ENCODE assay signal across 1 cellular context in the genomic region with DNA sequence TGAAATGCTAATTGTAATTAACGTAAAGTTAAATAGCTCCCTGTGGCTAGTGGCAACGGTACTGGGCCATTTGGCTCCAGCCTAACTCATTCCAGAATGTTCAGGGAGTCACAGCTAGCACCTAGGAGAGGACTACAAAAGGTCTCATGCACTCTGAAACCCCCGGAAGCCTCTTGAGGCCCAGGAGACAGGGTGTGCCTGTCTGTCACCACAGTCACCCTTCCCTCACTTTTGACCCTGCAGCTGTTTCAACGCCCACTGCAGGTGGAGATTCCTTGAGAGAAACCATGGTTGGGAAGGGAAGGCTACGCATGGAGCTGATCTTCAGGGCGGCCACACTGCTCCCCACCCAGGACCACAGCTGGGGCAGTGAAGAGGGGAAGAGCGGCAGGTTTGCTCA.
TF ChIP-seq lines count a peak whose summit lies in the region.

No MANE protein-coding gene starts in this region.

TF ChIP-seq in GM23338, 12 proteins besides CTCF, POLR2A, EP300 and RAD21:
- TF ChIP-seq ZNF462 (CRISPR knock-in tag; IDR thresholded peaks at IDR 0.05) (no peak), CREB1 (CRISPR knock-in tag; IDR thresholded peaks at IDR 0.05; ENCODE audit: low read depth) (no peak), EZH2 (IDR thresholded peaks at IDR 0.05; ENCODE audit: low read depth, unreplicated experiment) (no peak), ZNF331 (CRISPR knock-in tag; IDR thresholded peaks at IDR 0.05; ENCODE audit: low read depth) (no peak), POLR2AphosphoS5 (IDR thresholded peaks at IDR 0.05; ENCODE audit: low read depth) (no peak), STAT1 (IDR thresholded peaks at IDR 0.05; ENCODE audit: unreplicated experiment) (no peak), REST (IDR thresholded peaks at IDR 0.05; ENCODE audit: unreplicated experiment) (no peak), ETS1 (IDR thresholded peaks at IDR 0.05) (no peak)
